Comparison of ENCODE assay signal across 8 cellular contexts in genomic region chr16:10937068-10937859, GRCh38. TPM values are rescaled to one million over a fixed set of nuclear protein-coding genes. Genes with fewer than 3 reads are reported as not detected.
A peak's percentile ranks its signal among the peaks of the same experiment; 100 is the strongest.
DNase-seq lines count a peak whose midpoint lies in the region; ATAC-seq and TF ChIP-seq lines count a peak whose summit lies in the region.

No MANE protein-coding gene starts in this region.

- ATAC-seq in activated CD8-positive, alpha-beta memory T cell treated with anti-CD3 and anti-CD28 coated beads, Interleukin-2, amount 10 ng/mL, durations not matched to agents 7 days and 5 days: peak; percentile 13
- no peak for ATAC-seq in GM18511 (IDR thresholded peaks at IDR 0.05; ENCODE audit: unreplicated experiment)

- H3K27ac Mint-ChIP-seq in activated CD8-positive, alpha-beta memory T cell treated with anti-CD3 and anti-CD28 coated beads, Interleukin-2, amount 10 ng/mL, durations not matched to agents 7 days and 5 days: peak overlapping the region; percentile 69
- H3K27ac Mint-ChIP-seq in brain (peak overlapping the region in 4 of 5 experiments; percentile 21 to 64 (median 45)), glutamatergic neuron (ENCODE audit: unreplicated experiment) (no peak overlapping the region)

- peaks cover 40% of the 10 kb centered on the region for H3K79me1 ChIP-seq in mesenchymal stem cell (replicated peaks; ENCODE audit: low read length, poor library complexity, severe bottlenecking)

- no peak overlapping the region for H2AK5ac ChIP-seq in mesenchymal stem cell (ENCODE audit: low read length, severe bottlenecking)

- intact Hi-C loops in thyroid gland (cut with DNase I): no loop called here

- peak; percentile 59 for DNase-seq in activated CD8-positive, alpha-beta memory T cell treated with anti-CD3 and anti-CD28 coated beads, Interleukin-2, amount 10 ng/mL, durations not matched to agents 7 days and 5 days
- no peak for DNase-seq in activated CD8-positive, alpha-beta memory T cell treated with anti-CD3 and anti-CD28 coated beads, Interleukin-2, amount 50 U/mL, for 4 hours
- no peak for DNase-seq in mesenchymal stem cell
- DNase-seq in thyroid gland: peak; percentile 72 to 82
- no peak for DNase-seq in Kasumi-1 (lab: John Stamatoyannopoulos, UW)
- no peak for DNase-seq in glutamatergic neuron

- H2BK120ac ChIP-seq in mesenchymal stem cell (ENCODE audit: low read depth, low read length): no peak overlapping the region

- H3K14ac ChIP-seq in mesenchymal stem cell (ENCODE audit: low read length in 2 of 2): no peak overlapping the region

- no peak overlapping the region for H2BK5ac ChIP-seq in mesenchymal stem cell (ENCODE audit: low read depth, low read length, poor library complexity, severe bottlenecking)

- no peaks in the 10 kb centered on the region for H3K9me3 Mint-ChIP-seq in activated CD8-positive, alpha-beta memory T cell treated with anti-CD3 and anti-CD28 coated beads, Interleukin-2, amount 10 ng/mL, durations not matched to agents 7 days and 5 days (ENCODE audit: low read depth)
- H3K9me3 Mint-ChIP-seq in brain: no peaks in the 10 kb centered on the region
- peaks cover 16% of the 10 kb centered on the region for H3K9me3 Mint-ChIP-seq in glutamatergic neuron (ENCODE audit: unreplicated experiment)

- H3K36me3 ChIP-seq in mesenchymal stem cell (ENCODE audit: control insufficient read depth in 1 of 2, insufficient read depth in 2 of 2, low read depth in 1 of 2, low read length in 2 of 2) (peaks cover 30 to 46% of the 10 kb centered on the region in 2 experiments), thyroid gland (peaks cover 0 to 4% of the 10 kb centered on the region in 2 donors)

- peaks cover 35% of the 10 kb centered on the region for H3K4me1 ChIP-seq in mesenchymal stem cell (ENCODE audit: control insufficient read depth, insufficient read depth, low read depth, low read length)
- H3K4me1 ChIP-seq in thyroid gland: peaks cover 56 to 61% of the 10 kb centered on the region in 2 donors

- peak overlapping the region; percentile 41 for H3K4me3 Mint-ChIP-seq in activated CD8-positive, alpha-beta memory T cell treated with anti-CD3 and anti-CD28 coated beads, Interleukin-2, amount 10 ng/mL, durations not matched to agents 7 days and 5 days
- peak overlapping the region in 4 of 5 experiments; percentile 14 to 98 (median 74) for H3K4me3 Mint-ChIP-seq in brain
- no peak overlapping the region for H3K4me3 Mint-ChIP-seq in glutamatergic neuron (ENCODE audit: unreplicated experiment)

- no peak overlapping the region for H4K91ac ChIP-seq in mesenchymal stem cell (ENCODE audit: low read length)

- H3K27ac ChIP-seq in mesenchymal stem cell (ENCODE audit: low read length, poor library complexity, severe bottlenecking) (no peak overlapping the region), thyroid gland (peak overlapping the region; percentile 48 to 70 (median 62))

- H3K23ac ChIP-seq in mesenchymal stem cell (ENCODE audit: low read length in 2 of 2): peak overlapping the region in 1 of 2 experiments; percentile 65

- no peak overlapping the region for H3K4ac ChIP-seq in mesenchymal stem cell (ENCODE audit: low read depth in 1 of 2, low read length in 2 of 2)

- TF ChIP-seq CTCF in brain (conservative IDR thresholded peaks at IDR 0.05) (no peak), thyroid gland (IDR thresholded peaks at IDR 0.05) (no peak), glutamatergic neuron (IDR thresholded peaks at IDR 0.05; ENCODE audit: partially characterized antibody, unreplicated experiment) (no peak)

- H3K4me3 ChIP-seq in mesenchymal stem cell (ENCODE audit: insufficient read depth in 1 of 2, low read depth in 1 of 2, low read length in 2 of 2): peak overlapping the region in 1 of 2 experiments; percentile 93
- H3K4me3 ChIP-seq in thyroid gland (replicated peaks in 1 of 3): no peak overlapping the region

- H3K36me3 Mint-ChIP-seq in activated CD8-positive, alpha-beta memory T cell treated with anti-CD3 and anti-CD28 coated beads, Interleukin-2, amount 10 ng/mL, durations not matched to agents 7 days and 5 days: peaks cover 8% of the 10 kb centered on the region
- H3K36me3 Mint-ChIP-seq in brain (peaks cover 27% of the 10 kb centered on the region), glutamatergic neuron (ENCODE audit: unreplicated experiment) (peaks cover 5% of the 10 kb centered on the region)

- H3K27me3 Mint-ChIP-seq in activated CD8-positive, alpha-beta memory T cell treated with anti-CD3 and anti-CD28 coated beads, Interleukin-2, amount 10 ng/mL, durations not matched to agents 7 days and 5 days: no peaks in the 10 kb centered on the region
- H3K27me3 Mint-ChIP-seq in brain: no peaks in the 10 kb centered on the region
- H3K27me3 Mint-ChIP-seq in glutamatergic neuron (ENCODE audit: unreplicated experiment): peaks cover 8% of the 10 kb centered on the region

- H2BK15ac ChIP-seq in mesenchymal stem cell (ENCODE audit: low read depth, poor library complexity, severe bottlenecking): no peak overlapping the region

- CTCF ChIA-PET in activated CD8-positive, alpha-beta memory T cell treated with anti-CD3 and anti-CD28 coated beads, Interleukin-2, amount 10 ng/mL, durations not matched to agents 7 days and 5 days (lab: Charles Lee): interaction anchor here (1.1 to 1.7 kb wide), 9 partner anchors 10 to 470 kb away, joined by 3 to 8 read pairs (median 4); partner anchors contain the start of gene NUBP1

- H3K27me3 ChIP-seq in mesenchymal stem cell (ENCODE audit: control insufficient read depth in 1 of 2, insufficient read depth in 1 of 2, low read length in 2 of 2) (no peaks in the 10 kb centered on the region), thyroid gland (no peaks in the 10 kb centered on the region)

- WGBS in mesenchymal stem cell: 90% methylated on average over 10 of the region's 11 CpGs
- WGBS in thyroid gland, 2 donors: 15 to 25% methylated on average over 7 to 11 of the region's 11 CpGs

- H3K9me3 ChIP-seq in mesenchymal stem cell (ENCODE audit: control insufficient read depth, low read length) (no peaks in the 10 kb centered on the region), thyroid gland (no peaks in the 10 kb centered on the region)

- no peak overlapping the region for H2AFZ ChIP-seq in mesenchymal stem cell (ENCODE audit: low read depth, low read length)

- no peak overlapping the region for H2BK12ac ChIP-seq in mesenchymal stem cell (ENCODE audit: low read length in 2 of 2)

- TF ChIP-seq POLR2A in thyroid gland (IDR thresholded peaks at IDR 0.05): no peak

- H3K18ac ChIP-seq in mesenchymal stem cell (ENCODE audit: low read depth in 1 of 2, low read length in 2 of 2): no peak overlapping the region

- H3K9ac ChIP-seq in mesenchymal stem cell (ENCODE audit: low read length): peak overlapping the region; percentile 50

- H3K4me1 Mint-ChIP-seq in activated CD8-positive, alpha-beta memory T cell treated with anti-CD3 and anti-CD28 coated beads, Interleukin-2, amount 10 ng/mL, durations not matched to agents 7 days and 5 days: peaks cover 80% of the 10 kb centered on the region
- peaks cover 77% of the 10 kb centered on the region for H3K4me1 Mint-ChIP-seq in brain
- H3K4me1 Mint-ChIP-seq in glutamatergic neuron (ENCODE audit: low read depth, unreplicated experiment): peaks cover 26% of the 10 kb centered on the region

- no peak overlapping the region for H4K8ac ChIP-seq in mesenchymal stem cell (ENCODE audit: low read length)

- no peak overlapping the region for H3K4me2 ChIP-seq in mesenchymal stem cell (ENCODE audit: low read length, poor library complexity, severe bottlenecking)

RNA-seq across cellular contexts. Expression of gene DEXI, which starts 5.0 kb away (rescaled TPM):
- total RNA-seq in activated CD8-positive, alpha-beta memory T cell treated with anti-CD3 and anti-CD28 coated beads, Interleukin-2, amount 10 ng/mL, durations not matched to agents 7 days and 5 days: 10 to 100 TPM; 23.3 to 30.8 TPM
- polyA plus RNA-seq in brain (ENCODE audit: insufficient read depth, low read depth, low replicate concordance): 71.5 TPM
- 26.6 TPM for polyA plus RNA-seq in mesenchymal stem cell (2013, experiment 1 of 2)
- polyA plus RNA-seq in mesenchymal stem cell (2013, experiment 2 of 2): 28.1 TPM
- total RNA-seq in thyroid gland (10 to 100 TPM; 66.5 to 89.2 (median 74.6) TPM), glutamatergic neuron (ENCODE audit: unreplicated experiment) (37.3 TPM)

RNA-seq across cellular contexts. Expression of gene CLEC16A, which starts 7.1 kb away (rescaled TPM):
- total RNA-seq in activated CD8-positive, alpha-beta memory T cell treated with anti-CD3 and anti-CD28 coated beads, Interleukin-2, amount 10 ng/mL, durations not matched to agents 7 days and 5 days: 10 to 100 TPM; 36.5 to 55.9 TPM
- polyA plus RNA-seq in brain (ENCODE audit: insufficient read depth, low read depth, low replicate concordance): 22.2 TPM
- 8.6 TPM for polyA plus RNA-seq in mesenchymal stem cell (2013, experiment 1 of 2)
- polyA plus RNA-seq in mesenchymal stem cell (2013, experiment 2 of 2): 8.3 TPM
- total RNA-seq in thyroid gland (10 to 100 TPM; 29.5 to 58.8 (median 48.4) TPM), glutamatergic neuron (ENCODE audit: unreplicated experiment) (43.0 TPM)

Comparison
In these comparisons a context has a peak if more than half of its experiments do, and no peak if none do; other contexts are left out.
1. DNase-seq: peak in activated CD8-positive, alpha-beta memory T cell treated with anti-CD3 and anti-CD28 coated beads, Interleukin-2, amount 10 ng/mL, durations not matched to agents 7 days and 5 days (single experiment) and thyroid gland (2 of 2); none in activated CD8-positive, alpha-beta memory T cell treated with anti-CD3 and anti-CD28 coated beads, Interleukin-2, amount 50 U/mL, for 4 hours (single experiment), mesenchymal stem cell (single experiment), Kasumi-1 (0 of 2) and glutamatergic neuron (single experiment).